In the genomic region with DNA sequence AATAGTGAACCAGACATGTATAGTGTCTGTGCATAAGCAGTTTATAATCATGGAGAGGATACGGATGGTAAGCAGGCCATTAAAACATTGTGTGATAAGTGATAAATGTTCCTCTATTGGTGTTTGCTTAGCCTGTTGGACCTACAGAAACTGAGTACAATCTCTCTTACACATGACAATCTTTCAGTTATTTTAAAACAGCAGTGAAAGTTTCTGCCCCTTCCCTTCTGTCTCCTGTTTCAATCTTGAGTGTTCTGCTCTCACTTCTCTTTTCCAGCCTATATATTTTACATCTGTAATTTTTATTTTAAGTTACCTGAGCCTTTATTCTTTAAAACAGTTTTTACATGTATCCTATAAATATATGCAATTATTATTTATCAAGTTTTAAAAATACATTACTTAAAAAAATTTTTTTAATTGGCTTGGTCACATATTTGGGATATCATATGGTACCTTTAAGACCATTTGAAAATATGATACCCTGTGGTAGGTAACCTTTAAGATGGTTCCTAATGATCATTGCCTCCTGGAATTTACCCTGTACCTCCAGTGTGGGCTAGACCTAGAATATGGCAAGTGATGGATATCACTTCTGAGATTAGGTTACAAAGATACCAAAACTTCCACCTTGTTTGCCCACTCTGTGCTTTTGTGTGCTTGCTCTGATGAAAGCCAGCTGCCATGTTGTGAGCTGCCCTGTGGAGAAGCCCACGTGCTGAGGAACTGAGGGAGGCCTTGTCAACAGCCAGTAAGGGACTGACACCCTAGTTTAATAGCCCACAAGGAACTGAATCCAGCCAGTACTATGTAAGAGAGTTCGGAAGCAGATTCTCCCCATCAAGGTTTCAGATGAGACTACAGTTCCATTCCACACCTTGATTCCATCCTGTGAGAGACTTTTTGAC, we compare ENCODE assay signal across 15 cellular contexts.
DNase-seq lines count a peak whose midpoint lies in the region; ATAC-seq, FAIRE-seq and TF ChIP-seq lines count a peak whose summit lies in the region.
"Had no signal": no experiment of that assay in that cellular context is flagged by ENCODE, and none has a peak within 500 bp of the region (broad histone marks: within the 10 kb centered on the region; RNA-seq: fewer than 3 reads in every experiment).

No MANE protein-coding gene starts in this region.

- H3K36me3 Mint-ChIP-seq in progenitor cell of endocrine pancreas (ENCODE audit: insufficient read depth): peaks cover 16% of the 10 kb centered on the region

- H3K4me1 ChIP-seq in OCI-LY3 (ENCODE audit: low read length): peaks cover 45% of the 10 kb centered on the region

- peak overlapping the region; percentile 88 for H3K27ac ChIP-seq in OCI-LY3 (ENCODE audit: low read length)

- peaks cover 7% of the 10 kb centered on the region for H3K9me3 Mint-ChIP-seq in progenitor cell of endocrine pancreas (ENCODE audit: low read depth)
- H3K9me3 Mint-ChIP-seq: activated T-cell treated with anti-CD3 and anti-CD28 coated beads, Interleukin-2, amount 50 U/mL, for 24 hours had no signal

- H3K27me3 ChIP-seq in OCI-LY3 (ENCODE audit: low read depth, low read length): no peaks in the 10 kb centered on the region

- no peak overlapping the region for H3K4me3 Mint-ChIP-seq in progenitor cell of endocrine pancreas (ENCODE audit: low read depth)
- H3K4me3 Mint-ChIP-seq: activated T-cell treated with anti-CD3 and anti-CD28 coated beads, Interleukin-2, amount 50 U/mL, for 24 hours; brain; CD8-positive, alpha-beta memory T cell had no signal

- 87 to 88% methylated on average over 3 of the region's 3 CpGs for WGBS in lower leg skin, 2 donors

- no peaks in the 10 kb centered on the region for H3K27me3 Mint-ChIP-seq in progenitor cell of endocrine pancreas
- H3K27me3 Mint-ChIP-seq: activated T-cell treated with anti-CD3 and anti-CD28 coated beads, Interleukin-2, amount 50 U/mL, for 24 hours; brain; CD8-positive, alpha-beta memory T cell had no signal

- no peaks in the 10 kb centered on the region for H3K4me1 Mint-ChIP-seq in progenitor cell of endocrine pancreas (ENCODE audit: low read depth)
- H3K4me1 Mint-ChIP-seq: brain; CD8-positive, alpha-beta memory T cell had no signal

- H2AFZ ChIP-seq in OCI-LY3 (ENCODE audit: low read depth, low read length): no peak overlapping the region

- FAIRE-seq in GM18507 (lab: Jason Lieb, UNC): peak; percentile 55
- FAIRE-seq: small intestine, TTC549 had no signal

- no peaks in the 10 kb centered on the region for H4K20me1 ChIP-seq in OCI-LY3 (ENCODE audit: insufficient read depth, low read length)

- H3K27ac Mint-ChIP-seq in progenitor cell of endocrine pancreas: no peak overlapping the region
- H3K27ac Mint-ChIP-seq: activated T-cell treated with anti-CD3 and anti-CD28 coated beads, Interleukin-2, amount 50 U/mL, for 24 hours; brain had no signal

- intact Hi-C loops in lower leg skin (cut with DNase I; ENCODE audit: low total_unique reads): no loop called here

- TF ChIP-seq POLR2A in lower leg skin (IDR thresholded peaks at IDR 0.05): no peak

- peak overlapping the region; percentile 42; the same call in 1 of the 2 replicates for H3K9ac ChIP-seq in OCI-LY3 (ENCODE audit: low read length)

- DNase-seq in GM18507 (ENCODE audit: extremely low spot score, insufficient read length, low read depth) (no peak), progenitor cell of endocrine pancreas (ENCODE audit: low spot score, unreplicated experiment) (no peak), lower leg skin (ENCODE audit: low spot score in 2 of 2) (no peak), NCI-H69 (lab: John Stamatoyannopoulos, UW) (no peak), RPMI8226 (no peak)
- DNase-seq: activated T-cell treated with anti-CD3 and anti-CD28 coated beads, Interleukin-2, amount 50 U/mL, for 24 hours; CD8-positive, alpha-beta memory T cell; NCI-H1417; small intestine had no signal

- TF ChIP-seq CTCF in OCI-LY3 (IDR thresholded peaks at IDR 0.05; ENCODE audit: low read depth, low read length) (no peak), progenitor cell of endocrine pancreas (IDR thresholded peaks at IDR 0.05; ENCODE audit: unreplicated experiment) (no peak), lower leg skin (IDR thresholded peaks at IDR 0.05) (no peak)

- peaks cover 16% of the 10 kb centered on the region for H3K36me3 ChIP-seq in OCI-LY3 (replicated peaks; ENCODE audit: low read depth, low read length)

- ATAC-seq in GM21360 (IDR thresholded peaks at IDR 0.05; ENCODE audit: unreplicated experiment) (peak; percentile 86), HG03045 (IDR thresholded peaks at IDR 0.05; ENCODE audit: unreplicated experiment) (peak; percentile 49)
- ATAC-seq: Panc1 had no signal

- H3K4me3 ChIP-seq in OCI-LY3 (ENCODE audit: low read length) (peak overlapping the region; percentile 14), lower leg skin (ENCODE audit: low read depth, poor library complexity, severe bottlenecking) (no peak overlapping the region)

- H3K79me2 ChIP-seq in OCI-LY3 (ENCODE audit: low read length): no peaks in the 10 kb centered on the region

- H3K4me2 ChIP-seq in OCI-LY3 (ENCODE audit: low read length): peak overlapping the region; percentile 62

- no peaks in the 10 kb centered on the region for H3K9me3 ChIP-seq in OCI-LY3 (ENCODE audit: insufficient read depth, low read length)
